20 cellular contexts compared by ENCODE assay signal in the genomic region with DNA sequence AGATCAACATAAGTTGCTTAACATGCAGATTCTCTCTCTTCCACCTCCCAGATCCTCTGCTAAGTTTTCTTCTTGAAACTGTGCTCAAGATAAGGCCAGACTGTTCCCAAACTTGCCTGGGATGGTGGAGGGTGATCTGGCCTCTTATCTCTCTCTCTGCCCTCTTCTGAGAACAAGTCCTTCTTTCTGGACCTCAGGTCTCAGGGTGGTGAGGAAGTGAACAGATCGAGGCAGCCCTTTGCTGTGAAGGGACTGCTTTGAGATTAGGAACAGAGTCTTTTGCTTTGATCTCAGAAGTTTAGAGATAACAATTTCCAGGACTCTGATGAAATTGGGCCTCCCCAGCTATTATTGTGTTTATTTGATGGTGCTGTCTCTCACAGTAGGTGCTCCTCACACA.
A peak's percentile ranks its signal among the peaks of the same experiment; 100 is the strongest.
DNase-seq lines count a peak whose midpoint lies in the region; ATAC-seq and TF ChIP-seq lines count a peak whose summit lies in the region.
"Had no signal": no experiment of that assay in that cellular context is flagged by ENCODE, and none has a peak within 500 bp of the region (broad histone marks: within the 10 kb centered on the region; RNA-seq: fewer than 3 reads in every experiment).

No MANE protein-coding gene starts in this region.

- H3K79me2 ChIP-seq in hepatocyte = peaks cover 22% of the 10 kb centered on the region

- H3K9me3 Mint-ChIP-seq in nephron = no peaks in the 10 kb centered on the region

- DNase-seq in ELF-1 (ENCODE audit: low read depth, low spot score) (peak; percentile 71), hepatocyte (ENCODE audit: low spot score) (no peak), NAMALWA (ENCODE audit: low spot score) (no peak), hippocampal formation (lab: John Stamatoyannopoulos, UW) (no peak), T1000 (lab: John Stamatoyannopoulos, UW) (no peak)
- DNase-seq: C1 segment of cervical spinal cord; CD4-positive, alpha-beta memory T cell; DMS153; DMS79 treated with DMSO at 0.1 percent for 48 hours; EL; GDM1; GOT3; HCEC 1CT; HFFc6 had no signal

- H3K4me3 Mint-ChIP-seq in nephron = no peak overlapping the region
- H3K4me3 Mint-ChIP-seq: B cell; CD4-positive, alpha-beta memory T cell; HFFc6; IgD-negative memory B cell had no signal

- peak overlapping the region; percentile 38 for H3K4me2 ChIP-seq in hepatocyte

- peaks cover 16% of the 10 kb centered on the region for H3K36me3 ChIP-seq in HUES6 (ENCODE audit: control insufficient read depth, insufficient read depth, low read length)
- no peaks in the 10 kb centered on the region for H3K36me3 ChIP-seq in hepatocyte (replicated peaks; ENCODE audit: insufficient read depth, low read depth)

- H3K36me3 Mint-ChIP-seq in nephron (ENCODE audit: low read depth) = peaks cover 65% of the 10 kb centered on the region
- H3K36me3 Mint-ChIP-seq: CD4-positive, alpha-beta memory T cell; IgD-negative memory B cell had no signal

- ATAC-seq in HG03045 (IDR thresholded peaks at IDR 0.05; ENCODE audit: unreplicated experiment) = no peak

- no peaks in the 10 kb centered on the region for H4K20me1 ChIP-seq in hepatocyte (ENCODE audit: insufficient read depth, poor library complexity, severe bottlenecking)

- H3K4me1 ChIP-seq in HUES6 (ENCODE audit: control insufficient read depth, insufficient read depth, low read length) (peaks cover 37% of the 10 kb centered on the region), hepatocyte (ENCODE audit: insufficient read depth) (peaks cover 29% of the 10 kb centered on the region)

- H3K9ac ChIP-seq in HUES6 (ENCODE audit: low read length) = no peak overlapping the region

- peak overlapping the region in 2 of 3 experiments; percentile 68 to 97 for H3K27ac Mint-ChIP-seq in nephron
- H3K27ac Mint-ChIP-seq: B cell; CD4-positive, alpha-beta memory T cell; HFFc6; IgD-negative memory B cell had no signal

- H3K9me3 ChIP-seq in HUES6 (ENCODE audit: control insufficient read depth, insufficient read depth, low read depth, low read length) (no peaks in the 10 kb centered on the region), hepatocyte (ENCODE audit: low read depth) (no peaks in the 10 kb centered on the region)

- 33% methylated on average over 1 of the region's 1 CpG for WGBS in hepatocyte (ENCODE audit: low lambda C conversion rate, missing lambda C conversion rate)

- no peak overlapping the region for H2AFZ ChIP-seq in hepatocyte

- H3K27me3 Mint-ChIP-seq in nephron (ENCODE audit: low read depth) = no peaks in the 10 kb centered on the region

- H3K27ac ChIP-seq in HUES6 (ENCODE audit: low read depth, low read length) (peak overlapping the region; percentile 31; the same call in 1 of the 2 replicates), hepatocyte (peak overlapping the region; percentile 22)
- H3K27ac ChIP-seq: HL-60 had no signal

- TF ChIP-seq CTCF in hepatocyte (IDR thresholded peaks at IDR 0.05; ENCODE audit: poor library complexity) (no peak), nephron (IDR thresholded peaks at IDR 0.05; ENCODE audit: unreplicated experiment in 3 of 3) (no peak)

- no peaks in the 10 kb centered on the region for H3K9me2 ChIP-seq in hepatocyte (replicated peaks; ENCODE audit: insufficient read depth)

- H3K27me3 ChIP-seq in HUES6 (ENCODE audit: control insufficient read depth, insufficient read depth, low read length) (no peaks in the 10 kb centered on the region), hepatocyte (no peaks in the 10 kb centered on the region)

- H3K4me3 ChIP-seq in HUES6 (ENCODE audit: low read depth, low read length) (no peak overlapping the region), hepatocyte (no peak overlapping the region)

- peaks cover 42% of the 10 kb centered on the region for H3K4me1 Mint-ChIP-seq in nephron
- H3K4me1 Mint-ChIP-seq: B cell, IgD-negative memory B cell had no signal
